In the genomic region with DNA sequence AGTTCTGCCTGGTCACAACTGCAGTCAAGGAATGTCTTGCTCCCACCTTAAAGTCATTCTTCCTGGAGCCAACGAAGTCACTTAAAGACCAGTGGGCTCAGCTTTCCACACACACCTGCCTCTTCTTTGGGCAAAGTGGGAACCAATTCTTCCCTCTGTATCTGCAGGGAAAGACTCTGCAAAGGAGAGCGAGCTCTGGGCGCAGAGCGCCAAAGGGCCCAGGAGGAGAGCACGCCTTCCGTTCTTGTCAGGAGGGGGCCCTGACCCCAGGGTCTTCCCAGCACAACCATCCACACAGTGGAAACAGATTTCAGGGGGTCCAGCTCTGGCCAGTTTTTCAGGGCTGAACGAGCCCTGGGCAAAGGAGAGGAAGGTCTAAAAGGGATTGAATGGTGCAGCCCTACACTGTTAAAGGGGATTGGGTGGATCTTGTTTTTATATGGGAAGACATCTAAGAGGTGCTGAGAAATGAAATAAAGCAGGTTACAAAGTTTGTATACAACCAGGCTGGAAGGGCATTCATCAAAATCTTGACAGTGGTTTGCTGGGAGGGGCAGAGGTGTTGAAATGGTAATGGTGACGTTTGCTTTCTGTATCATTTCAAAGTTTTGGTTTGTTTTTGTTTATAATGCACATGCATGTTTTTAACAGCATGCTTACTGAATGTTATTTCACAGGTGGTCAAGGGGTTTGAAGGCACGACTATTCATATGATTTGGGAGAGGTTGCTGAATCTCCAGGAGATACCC, we compare ENCODE assay signal across 24 cellular contexts. TPM values are rescaled to one million over a fixed set of nuclear protein-coding genes. Genes with fewer than 3 reads are reported as not detected.
DNase-seq lines count a peak whose midpoint lies in the region; ATAC-seq, FAIRE-seq and TF ChIP-seq lines count a peak whose summit lies in the region.
"Had no signal": no experiment of that assay in that cellular context is flagged by ENCODE, and none has a peak within 500 bp of the region (broad histone marks: within the 10 kb centered on the region; RNA-seq: fewer than 3 reads in every experiment).

No MANE protein-coding gene starts in this region.

- no peak overlapping the region for H2AFZ ChIP-seq in H1 (ENCODE audit: low read length)
- H2AFZ ChIP-seq: hepatocyte, PC-9 had no signal

- POLR2A ChIA-PET in activated CD8-positive, alpha-beta T cell treated with anti-CD3 and anti-CD28 coated beads for 36 hours (lab: Charles Lee): no interaction called here
- POLR2A ChIA-PET in activated CD8-positive, alpha-beta T cell treated with anti-CD3 and anti-CD28 coated beads, Interleukin-2, amount 10 ng/mL, durations not matched to agents 7 days and 5 days (lab: Charles Lee): no interaction called here
- POLR2A ChIA-PET in CD8-positive, alpha-beta memory T cell (lab: Charles Lee): no interaction called here
- POLR2A ChIA-PET in H1 (lab: Charles Lee; ENCODE audit: partially characterized antibody): no interaction called here
- POLR2A ChIA-PET in activated CD4-positive, alpha-beta memory T cell treated with anti-CD3 and anti-CD28 coated beads, Interleukin-2, amount 10 ng/mL, durations not matched to agents 7 days and 5 days (lab: Charles Lee): no interaction called here

- intact Hi-C loops in activated CD8-positive, alpha-beta T cell treated with anti-CD3 and anti-CD28 coated beads for 36 hours (cut with micrococcal nuclease): no loop called here

- ATAC-seq in activated CD8-positive, alpha-beta T cell treated with anti-CD3 and anti-CD28 coated beads for 36 hours: no peak
- no peak for ATAC-seq in activated CD8-positive, alpha-beta T cell treated with anti-CD3 and anti-CD28 coated beads, Interleukin-2, amount 10 ng/mL, durations not matched to agents 7 days and 5 days
- ATAC-seq in GM21515 (IDR thresholded peaks at IDR 0.05; ENCODE audit: unreplicated experiment) (no peak), GM21381 (IDR thresholded peaks at IDR 0.05; ENCODE audit: unreplicated experiment) (no peak)
- ATAC-seq: A549 had no signal

- H3K27me3 ChIP-seq in CD8-positive, alpha-beta memory T cell (ENCODE audit: insufficient read depth, low read length, poor library complexity, severe bottlenecking): peaks cover 54% of the 10 kb centered on the region
- peaks cover 60 to 68% (median 66%) of the 10 kb centered on the region in 4 experiments for H3K27me3 ChIP-seq in H1 (replicated peaks in 1 of 4; ENCODE audit: control insufficient read depth in 3 of 4, extremely low read depth in 1 of 4, insufficient read depth in 3 of 4, low read length in 3 of 4)

- H3K27ac Mint-ChIP-seq in activated CD8-positive, alpha-beta T cell treated with anti-CD3 and anti-CD28 coated beads for 36 hours: no peak overlapping the region
- H3K27ac Mint-ChIP-seq in activated CD8-positive, alpha-beta T cell treated with anti-CD3 and anti-CD28 coated beads, Interleukin-2, amount 10 ng/mL, durations not matched to agents 7 days and 5 days: no peak overlapping the region
- H3K27ac Mint-ChIP-seq in CD8-positive, alpha-beta memory T cell: peak overlapping the region in 1 of 8 donors; percentile 22
- peak overlapping the region; percentile 16 for H3K27ac Mint-ChIP-seq in nephron progenitor cell
- H3K27ac Mint-ChIP-seq in activated CD4-positive, alpha-beta memory T cell treated with anti-CD3 and anti-CD28 coated beads, Interleukin-2, amount 10 ng/mL, durations not matched to agents 7 days and 5 days: no peak overlapping the region

- H3K4me3 Mint-ChIP-seq in activated CD8-positive, alpha-beta T cell treated with anti-CD3 and anti-CD28 coated beads for 36 hours: peak overlapping the region; percentile 5
- H3K4me3 Mint-ChIP-seq in activated CD8-positive, alpha-beta T cell treated with anti-CD3 and anti-CD28 coated beads, Interleukin-2, amount 10 ng/mL, durations not matched to agents 7 days and 5 days: no peak overlapping the region
- peak overlapping the region; percentile 57 to 84 (median 63) for H3K4me3 Mint-ChIP-seq in CD8-positive, alpha-beta memory T cell
- peak overlapping the region; percentile 71 for H3K4me3 Mint-ChIP-seq in nephron progenitor cell
- H3K4me3 Mint-ChIP-seq in activated CD4-positive, alpha-beta memory T cell treated with anti-CD3 and anti-CD28 coated beads, Interleukin-2, amount 10 ng/mL, durations not matched to agents 7 days and 5 days: no peak overlapping the region

- no peaks in the 10 kb centered on the region for H3K36me3 Mint-ChIP-seq in activated CD8-positive, alpha-beta T cell treated with anti-CD3 and anti-CD28 coated beads for 36 hours (ENCODE audit: low read depth)
- no peaks in the 10 kb centered on the region for H3K36me3 Mint-ChIP-seq in activated CD8-positive, alpha-beta T cell treated with anti-CD3 and anti-CD28 coated beads, Interleukin-2, amount 10 ng/mL, durations not matched to agents 7 days and 5 days (ENCODE audit: low read depth)
- H3K36me3 Mint-ChIP-seq in CD8-positive, alpha-beta memory T cell: no peaks in the 10 kb centered on the region
- H3K36me3 Mint-ChIP-seq in nephron progenitor cell (ENCODE audit: low read depth): no peaks in the 10 kb centered on the region
- peaks cover 3% of the 10 kb centered on the region for H3K36me3 Mint-ChIP-seq in activated CD4-positive, alpha-beta memory T cell treated with anti-CD3 and anti-CD28 coated beads, Interleukin-2, amount 10 ng/mL, durations not matched to agents 7 days and 5 days (ENCODE audit: low read depth)

- no peak overlapping the region; the same call in 1 of the 2 replicates for H2BK12ac ChIP-seq in H1 (ENCODE audit: low read depth, low read length)

- H3K9ac ChIP-seq in H1 (replicated peaks in 1 of 4; ENCODE audit: extremely low read depth in 1 of 4, low read depth in 3 of 4, low read length in 3 of 4): no peak overlapping the region

- TF ChIP-seq POLR2A in H1 (IDR thresholded peaks at IDR 0.05; ENCODE audit: control extremely low read depth in 1 of 2, low read depth in 2 of 2, low read length in 2 of 2): no peak

- no peak for TF ChIP-seq RAD21 in H1 (IDR thresholded peaks at IDR 0.05 in 1 of 2, conservative IDR thresholded peaks at IDR 0.05 in 1 of 2; ENCODE audit: low read depth in 2 of 2, low read length in 2 of 2)

- no peak overlapping the region for H2AK5ac ChIP-seq in H1 (ENCODE audit: low read depth, low read length)

- no peaks in the 10 kb centered on the region for H3K9me3 ChIP-seq in CD8-positive, alpha-beta memory T cell (ENCODE audit: low read length)
- no peaks in the 10 kb centered on the region; a peak in 1 of 4 replicates for H3K9me3 ChIP-seq in H1 (ENCODE audit: insufficient read depth in 2 of 2, low read depth in 1 of 2, low read length in 1 of 2)
- H3K9me3 ChIP-seq: A549, vagina had no signal

- H3K79me2 ChIP-seq in H1 (ENCODE audit: control insufficient read depth in 1 of 2, insufficient read depth in 2 of 2, low read length in 2 of 2): no peaks in the 10 kb centered on the region
- H3K79me2 ChIP-seq: hepatocyte had no signal

- H3K9me3 Mint-ChIP-seq in activated CD8-positive, alpha-beta T cell treated with anti-CD3 and anti-CD28 coated beads for 36 hours: no peaks in the 10 kb centered on the region
- no peaks in the 10 kb centered on the region for H3K9me3 Mint-ChIP-seq in activated CD8-positive, alpha-beta T cell treated with anti-CD3 and anti-CD28 coated beads, Interleukin-2, amount 10 ng/mL, durations not matched to agents 7 days and 5 days (ENCODE audit: insufficient read depth)
- no peaks in the 10 kb centered on the region for H3K9me3 Mint-ChIP-seq in CD8-positive, alpha-beta memory T cell
- no peaks in the 10 kb centered on the region for H3K9me3 Mint-ChIP-seq in nephron progenitor cell
- H3K9me3 Mint-ChIP-seq in activated CD4-positive, alpha-beta memory T cell treated with anti-CD3 and anti-CD28 coated beads, Interleukin-2, amount 10 ng/mL, durations not matched to agents 7 days and 5 days: no peaks in the 10 kb centered on the region

- no peaks in the 10 kb centered on the region for H3K79me1 ChIP-seq in H1 (ENCODE audit: low read depth, low read length)

- no peak overlapping the region for H2BK120ac ChIP-seq in H1 (replicated peaks; ENCODE audit: low read depth, low read length)

- H3K4me1 ChIP-seq in CD8-positive, alpha-beta memory T cell (ENCODE audit: insufficient read depth, low read length): peaks cover 13% of the 10 kb centered on the region
- H3K4me1 ChIP-seq in H1 (replicated peaks in 1 of 4; ENCODE audit: control insufficient read depth in 3 of 4, insufficient read depth in 4 of 4, low read length in 3 of 4): peaks cover 0 to 10% (median 8%) of the 10 kb centered on the region in 4 experiments; a peak in 6 of 7 replicates
- H3K4me1 ChIP-seq: A549 had no signal

- TF ChIP-seq CTCF in activated CD8-positive, alpha-beta T cell treated with anti-CD3 and anti-CD28 coated beads for 36 hours (IDR thresholded peaks at IDR 0.05): no peak
- TF ChIP-seq CTCF in H1 (IDR thresholded peaks at IDR 0.05; ENCODE audit: control extremely low read depth in 1 of 3, insufficient read depth in 1 of 3, low read depth in 1 of 3, low read length in 3 of 3) (no peak), nephron progenitor cell (IDR thresholded peaks at IDR 0.05) (no peak)

- H3K27me3 Mint-ChIP-seq in activated CD8-positive, alpha-beta T cell treated with anti-CD3 and anti-CD28 coated beads for 36 hours: peaks cover 68% of the 10 kb centered on the region
- H3K27me3 Mint-ChIP-seq in activated CD8-positive, alpha-beta T cell treated with anti-CD3 and anti-CD28 coated beads, Interleukin-2, amount 10 ng/mL, durations not matched to agents 7 days and 5 days (ENCODE audit: low read depth): peaks cover 78% of the 10 kb centered on the region
- peaks cover 50 to 91% of the 10 kb centered on the region in 2 donors for H3K27me3 Mint-ChIP-seq in CD8-positive, alpha-beta memory T cell
- H3K27me3 Mint-ChIP-seq in nephron progenitor cell (ENCODE audit: low read depth, poor library complexity): peaks cover 98% of the 10 kb centered on the region
- peaks cover 83% of the 10 kb centered on the region for H3K27me3 Mint-ChIP-seq in activated CD4-positive, alpha-beta memory T cell treated with anti-CD3 and anti-CD28 coated beads, Interleukin-2, amount 10 ng/mL, durations not matched to agents 7 days and 5 days

- FAIRE-seq in H1 (lab: Jason Lieb, UNC): no peak
- FAIRE-seq: A549, GM12891, kidney had no signal

- H3K4me1 Mint-ChIP-seq in activated CD8-positive, alpha-beta T cell treated with anti-CD3 and anti-CD28 coated beads for 36 hours (ENCODE audit: low read depth): peaks cover 16% of the 10 kb centered on the region
- H3K4me1 Mint-ChIP-seq in activated CD8-positive, alpha-beta T cell treated with anti-CD3 and anti-CD28 coated beads, Interleukin-2, amount 10 ng/mL, durations not matched to agents 7 days and 5 days (ENCODE audit: low read depth): peaks cover 20% of the 10 kb centered on the region
- peaks cover 27 to 45% (median 29%) of the 10 kb centered on the region in 3 donors for H3K4me1 Mint-ChIP-seq in CD8-positive, alpha-beta memory T cell
- peaks cover 19% of the 10 kb centered on the region for H3K4me1 Mint-ChIP-seq in nephron progenitor cell
- peaks cover 16% of the 10 kb centered on the region for H3K4me1 Mint-ChIP-seq in activated CD4-positive, alpha-beta memory T cell treated with anti-CD3 and anti-CD28 coated beads, Interleukin-2, amount 10 ng/mL, durations not matched to agents 7 days and 5 days

- H2BK15ac ChIP-seq in H1 (ENCODE audit: low read length): no peak overlapping the region

- H3K27ac ChIP-seq in CD8-positive, alpha-beta memory T cell (ENCODE audit: low read depth, low read length): no peak overlapping the region
- no peak overlapping the region for H3K27ac ChIP-seq in H1 (ENCODE audit: low read depth, low read length)
- H3K27ac ChIP-seq: A549, hepatocyte, PC-9, vagina had no signal

- H2BK5ac ChIP-seq in H1 (ENCODE audit: low read depth, low read length): no peak overlapping the region

- H3K56ac ChIP-seq in H1 (replicated peaks; ENCODE audit: insufficient read length, low read depth, low read length): no peak overlapping the region

- no peak overlapping the region for H4K8ac ChIP-seq in H1 (ENCODE audit: extremely low read depth, insufficient read depth, low read length)

- H3K18ac ChIP-seq in H1 (ENCODE audit: extremely low read depth, low read length): no peak overlapping the region

- no peak overlapping the region for H3K4ac ChIP-seq in H1 (replicated peaks; ENCODE audit: insufficient read length, low read depth, low read length)

- DNase-seq in activated CD8-positive, alpha-beta T cell treated with anti-CD3 and anti-CD28 coated beads for 36 hours: no peak
- no peak for DNase-seq in activated CD8-positive, alpha-beta T cell treated with anti-CD3 and anti-CD28 coated beads, Interleukin-2, amount 10 ng/mL, durations not matched to agents 7 days and 5 days
- no peak for DNase-seq in CD8-positive, alpha-beta memory T cell
- DNase-seq in H1 (ENCODE audit: low read depth in 1 of 2, low spot score in 2 of 2) (peak in 1 of 2 experiments; percentile 39), nephron progenitor cell (no peak)
- no peak for DNase-seq in activated CD4-positive, alpha-beta memory T cell treated with anti-CD3 and anti-CD28 coated beads, Interleukin-2, amount 10 ng/mL, durations not matched to agents 7 days and 5 days
- DNase-seq: activated CD4-positive, CD25-positive, alpha-beta regulatory T cell; C1 segment of cervical spinal cord; cortex of kidney; kidney; NCI-H146; NCI-H82; PC-9; stimulated activated CD4-positive, alpha-beta T cell treated with anti-CD3 and anti-CD28 coated beads, Interleukin-4, amount 100 ng/mL, for 1 hour had no signal

- no peaks in the 10 kb centered on the region for H3K36me3 ChIP-seq in CD8-positive, alpha-beta memory T cell (ENCODE audit: insufficient read depth, low read length)
- H3K36me3 ChIP-seq in H1 (ENCODE audit: control insufficient read depth in 2 of 4, insufficient read depth in 4 of 4, low read length in 3 of 4): no peaks in the 10 kb centered on the region
- H3K36me3 ChIP-seq: vagina had no signal

- TF ChIP-seq EP300 in H1 (IDR thresholded peaks at IDR 0.05; ENCODE audit: borderline replicate concordance in 1 of 2, low read depth in 2 of 2, low read length in 2 of 2): no peak

- WGBS in H1 (ENCODE audit: extremely low coverage in 1 of 2, insufficient coverage in 1 of 2, insufficient read length in 1 of 2, insufficient replicate concordance in 2 of 2, low coverage in 1 of 2, low lambda C conversion rate in 2 of 2, missing lambda C conversion rate in 1 of 2), 2 experiments: 55% methylated on average over 9 of the region's 9 CpGs; no CpG with 5 or more reads in 1 of the 2 experiments

- peaks cover 3 to 6% of the 10 kb centered on the region in 2 experiments for H4K20me1 ChIP-seq in H1 (replicated peaks in 1 of 2; ENCODE audit: control insufficient read depth in 1 of 2, insufficient read depth in 2 of 2, low read length in 2 of 2)

- CTCF ChIA-PET in activated CD8-positive, alpha-beta T cell treated with anti-CD3 and anti-CD28 coated beads for 36 hours (lab: Charles Lee): interaction anchor here (1.5 kb wide), 1 partner anchor 97 kb away, joined by 3 read pairs; no protein-coding TSS in a partner anchor
- CTCF ChIA-PET in activated CD8-positive, alpha-beta T cell treated with anti-CD3 and anti-CD28 coated beads, Interleukin-2, amount 10 ng/mL, durations not matched to agents 7 days and 5 days (lab: Charles Lee): no interaction called here
- CTCF ChIA-PET in CD8-positive, alpha-beta memory T cell (lab: Charles Lee): no interaction called here
- CTCF ChIA-PET in H1 (lab: Charles Lee; ENCODE audit: partially characterized antibody): interaction anchor here (0.8 to 1.9 kb wide), 6 partner anchors 8 to 109 kb away, joined by 3 to 7 read pairs (median 4); no protein-coding TSS in a partner anchor
- CTCF ChIA-PET in activated CD4-positive, alpha-beta memory T cell treated with anti-CD3 and anti-CD28 coated beads, Interleukin-2, amount 10 ng/mL, durations not matched to agents 7 days and 5 days (lab: Charles Lee): no interaction called here

- H3K14ac ChIP-seq in H1 (ENCODE audit: insufficient read length): no peak overlapping the region

- no peak overlapping the region for H4K91ac ChIP-seq in H1 (replicated peaks; ENCODE audit: insufficient read length, low read length)

- H3K4me2 ChIP-seq in H1 (ENCODE audit: insufficient read depth in 1 of 2, low read depth in 2 of 2, low read length in 2 of 2): peak overlapping the region; percentile 66 to 67; a peak in 2 of 4 replicates
- H3K4me2 ChIP-seq: A549, PC-9 had no signal

- H2BK20ac ChIP-seq in H1 (ENCODE audit: low read length): no peak overlapping the region

- no peak overlapping the region for H3K4me3 ChIP-seq in CD8-positive, alpha-beta memory T cell (ENCODE audit: low read length)
- peak overlapping the region in 1 of 4 experiments; percentile 56; a peak in 2 of 8 replicates for H3K4me3 ChIP-seq in H1 (ENCODE audit: extremely low read depth in 1 of 4, insufficient read depth in 2 of 4, low read depth in 3 of 4, low read length in 4 of 4)
- H3K4me3 ChIP-seq: A549, hepatocyte, PC-9, vagina had no signal

- no peak overlapping the region for H4K5ac ChIP-seq in H1 (ENCODE audit: insufficient read length, low read depth, low read length)

- no peak overlapping the region for H3K23ac ChIP-seq in H1 (ENCODE audit: insufficient read length)

- H3K23me2 ChIP-seq in H1 (ENCODE audit: low read depth, low read length): peaks cover 7% of the 10 kb centered on the region; the same call in 1 of the 2 replicates

RNA-seq across cellular contexts. Expression of a gene that starts 6.9 kb away (rescaled TPM):
- total RNA-seq in activated CD8-positive, alpha-beta T cell treated with anti-CD3 and anti-CD28 coated beads for 36 hours: not detected
- total RNA-seq in activated CD8-positive, alpha-beta T cell treated with anti-CD3 and anti-CD28 coated beads, Interleukin-2, amount 10 ng/mL, durations not matched to agents 7 days and 5 days: not detected
- total RNA-seq in CD8-positive, alpha-beta memory T cell: not detected
- polyA plus RNA-seq in CD8-positive, alpha-beta memory T cell: not detected
- total RNA-seq in H1 (2021; fragmentation: NEBNext Ultra II Directional; extraction: Animal tissue kit (Norgen Biotek cat#: 25700)): 0.11 TPM in 1 of 2 replicates, not detected in the other
- 0.79 and 0.93 TPM in 2 replicates for polyA plus RNA-seq in H1 (2011; rRNA removed)
- polyA plus RNA-seq in H1 (2011; cell fraction: cytosol; rRNA removed): 0.81 TPM
- polyA plus RNA-seq in H1 (2011; cell fraction: nucleus; rRNA removed): 0.68 TPM
- 0.57 to 1.3 TPM (median 0.75 TPM) in 4 replicates for polyA plus RNA-seq in H1 (2012, experiment 1 of 2)
- polyA plus RNA-seq in H1 (2012, experiment 2 of 2): 0.79 TPM
- 1.0 TPM for polyA plus RNA-seq in H1 (2013, experiment 1 of 2)
- 0.99 TPM for polyA plus RNA-seq in H1 (2013, experiment 2 of 2)
- polyA minus RNA-seq in H1 (2011; rRNA and poly(A)+ RNA removed): 0.20 and 0.35 TPM in 2 replicates
- 1.8 TPM for polyA minus RNA-seq in H1 (2011; cell fraction: cytosol; rRNA and poly(A)+ RNA removed)
- polyA minus RNA-seq in H1 (2011; cell fraction: nucleus; rRNA and poly(A)+ RNA removed): 1.2 TPM
- not detected for total RNA-seq in activated CD4-positive, alpha-beta memory T cell treated with anti-CD3 and anti-CD28 coated beads, Interleukin-2, amount 10 ng/mL, durations not matched to agents 7 days and 5 days
- total RNA-seq: fibroblast of villous mesenchyme; hepatocyte; kidney; PC-9; pulmonary artery endothelial cell; smooth muscle cell; T-helper 2 cell treated with Interferon-gamma antibody and Interleukin-4, amounts not matched to agents 100 ng/mL and 5 ng/mL, for 36 hours; vagina had no signal
- polyA plus RNA-seq: A549, hepatocyte, smooth muscle cell had no signal

RNA-seq across cellular contexts. Expression of a gene that starts 51.1 kb away (rescaled TPM):
- under 1 TPM in 1 of 2 experiments, not detected in 1; 0.61 TPM for total RNA-seq in activated CD8-positive, alpha-beta T cell treated with anti-CD3 and anti-CD28 coated beads for 36 hours
- not detected for total RNA-seq in activated CD8-positive, alpha-beta T cell treated with anti-CD3 and anti-CD28 coated beads, Interleukin-2, amount 10 ng/mL, durations not matched to agents 7 days and 5 days
- total RNA-seq in CD8-positive, alpha-beta memory T cell: not detected
- not detected for polyA plus RNA-seq in CD8-positive, alpha-beta memory T cell
- 0.65 and 0.73 TPM in 2 replicates for total RNA-seq in H1 (2021; fragmentation: NEBNext Ultra II Directional; extraction: Animal tissue kit (Norgen Biotek cat#: 25700))
- 1.2 and 1.4 TPM in 2 replicates for polyA plus RNA-seq in H1 (2011; rRNA removed)
- polyA plus RNA-seq in H1 (2011; cell fraction: cytosol; rRNA removed): 0.81 TPM
- 2.1 TPM for polyA plus RNA-seq in H1 (2011; cell fraction: nucleus; rRNA removed)
- polyA plus RNA-seq in H1 (2012, experiment 1 of 2): 0.50 to 0.98 TPM (median 0.89 TPM) in 4 replicates
- polyA plus RNA-seq in H1 (2012, experiment 2 of 2): 0.20 TPM
- polyA plus RNA-seq in H1 (2013, experiment 1 of 2): 0.26 TPM
- polyA plus RNA-seq in H1 (2013, experiment 2 of 2): 0.46 TPM
- not detected in 2 replicates for polyA minus RNA-seq in H1 (2011; rRNA and poly(A)+ RNA removed)
- polyA minus RNA-seq in H1 (2011; cell fraction: cytosol; rRNA and poly(A)+ RNA removed): 0.51 TPM
- polyA minus RNA-seq in H1 (2011; cell fraction: nucleus; rRNA and poly(A)+ RNA removed): 0.80 TPM
- not detected for total RNA-seq in activated CD4-positive, alpha-beta memory T cell treated with anti-CD3 and anti-CD28 coated beads, Interleukin-2, amount 10 ng/mL, durations not matched to agents 7 days and 5 days
- total RNA-seq: fibroblast of villous mesenchyme; hepatocyte; PC-9; pulmonary artery endothelial cell; smooth muscle cell; T-helper 2 cell treated with Interferon-gamma antibody and Interleukin-4, amounts not matched to agents 100 ng/mL and 5 ng/mL, for 36 hours; vagina had no signal
- polyA plus RNA-seq: A549, hepatocyte, smooth muscle cell had no signal

Comparison
In these comparisons a context has a peak if more than half of its experiments do, and no peak if none do; other contexts are left out.
1. H3K4me3 Mint-ChIP-seq: peak in activated CD8-positive, alpha-beta T cell treated with anti-CD3 and anti-CD28 coated beads for 36 hours (single experiment), CD8-positive, alpha-beta memory T cell (7 of 7) and nephron progenitor cell (single experiment); none in activated CD8-positive, alpha-beta T cell treated with anti-CD3 and anti-CD28 coated beads, Interleukin-2, amount 10 ng/mL, durations not matched to agents 7 days and 5 days (single experiment) and activated CD4-positive, alpha-beta memory T cell treated with anti-CD3 and anti-CD28 coated beads, Interleukin-2, amount 10 ng/mL, durations not matched to agents 7 days and 5 days (single experiment).
2. CTCF ChIA-PET loops: an anchor here in activated CD8-positive, alpha-beta T cell treated with anti-CD3 and anti-CD28 coated beads for 36 hours (1.5 kb wide) and H1 (0.8 to 1.9 kb wide); none called in activated CD8-positive, alpha-beta T cell treated with anti-CD3 and anti-CD28 coated beads, Interleukin-2, amount 10 ng/mL, durations not matched to agents 7 days and 5 days, CD8-positive, alpha-beta memory T cell and activated CD4-positive, alpha-beta memory T cell treated with anti-CD3 and anti-CD28 coated beads, Interleukin-2, amount 10 ng/mL, durations not matched to agents 7 days and 5 days.